In the genomic region with DNA sequence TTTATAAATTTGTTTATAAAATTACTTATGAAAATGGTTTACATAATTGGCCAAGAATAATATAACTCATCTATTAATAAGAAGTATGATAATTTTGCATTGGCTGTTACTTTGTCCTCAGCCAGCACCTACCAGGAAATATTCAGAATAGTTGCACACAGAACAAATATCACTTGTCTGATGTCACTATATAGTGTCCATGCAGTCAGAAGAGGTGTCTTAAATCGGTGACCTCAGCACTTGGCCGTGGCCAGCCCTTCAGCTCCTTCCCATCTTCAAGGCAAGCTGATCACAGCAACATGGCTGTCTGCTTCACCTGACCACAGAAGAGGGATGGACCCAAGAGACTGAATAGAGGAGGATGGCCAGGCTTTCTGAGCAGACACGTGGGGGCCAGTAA, we compare ENCODE assay signal across 26 cellular contexts. TPM values are rescaled to one million over a fixed set of nuclear protein-coding genes. Genes with fewer than 3 reads are reported as not detected.
"Had no signal": no experiment of that assay in that cellular context is flagged by ENCODE, and none has a peak within 500 bp of the region (broad histone marks: within the 10 kb centered on the region; RNA-seq: fewer than 3 reads in every experiment).

No MANE protein-coding gene starts in this region.

- H3K9ac ChIP-seq: neural progenitor cell had no signal

- H3K4me2 ChIP-seq: neural progenitor cell had no signal

- H3K36me3 ChIP-seq: heart left ventricle, left ventricle myocardium inferior, neural progenitor cell, ovary, prostate gland, spleen, suprapubic skin, thoracic aorta, tibial nerve, upper lobe of left lung, vagina had no signal

- H3K27ac ChIP-seq: heart left ventricle, left ventricle myocardium inferior, neural progenitor cell, ovary, prostate gland, suprapubic skin, thoracic aorta, tibial nerve, upper lobe of left lung, vagina had no signal

- DNase-seq: heart left ventricle; hypothalamus; immature natural killer cell; kidney; left ventricle myocardium inferior; midbrain; mucosa of descending colon; naive thymus-derived CD8-positive, alpha-beta T cell; ovary; posterior cingulate gyrus; retina; right cardiac atrium; small intestine; spleen; stimulated activated CD4-positive, alpha-beta T cell treated with anti-CD3 and anti-CD28 coated beads, Interleukin-4, amount 100 ng/mL, for 24 hours; stimulated activated naive CD4-positive, alpha-beta T cell; upper lobe of left lung had no signal

- ATAC-seq: mucosa of descending colon; naive thymus-derived CD8-positive, alpha-beta T cell; right cardiac atrium; sciatic nerve; stimulated activated effector memory CD8-positive, alpha-beta T cell treated with anti-CD3 and anti-CD28 coated beads, Interleukin-12 subunit alpha, Interleukin-12 subunit beta, amount 100 ng/mL, for 72 hours had no signal

- H3K27me3 ChIP-seq: heart left ventricle, neural progenitor cell, ovary, spleen, suprapubic skin, tibial nerve, upper lobe of left lung, vagina had no signal

- H2AFZ ChIP-seq: neural progenitor cell had no signal

- H3K4me3 ChIP-seq: heart left ventricle, left ventricle myocardium inferior, lung, mucosa of descending colon, neural progenitor cell, ovary, prostate gland, suprapubic skin, thoracic aorta, tibial nerve, upper lobe of left lung, vagina had no signal

- H3K9me3 ChIP-seq: heart left ventricle, left ventricle myocardium inferior, mucosa of descending colon, ovary, prostate gland, spleen, suprapubic skin, thoracic aorta, tibial nerve, upper lobe of left lung, vagina had no signal

- H3K4me1 ChIP-seq: suprapubic skin, tibial nerve, upper lobe of left lung, vagina had no signal

RNA-seq across cellular contexts. Expression of gene PDE10A, which starts 22.3 kb away (rescaled TPM):
- polyA plus RNA-seq: immature natural killer cell; naive thymus-derived CD8-positive, alpha-beta T cell had no signal
